In the genomic region with DNA sequence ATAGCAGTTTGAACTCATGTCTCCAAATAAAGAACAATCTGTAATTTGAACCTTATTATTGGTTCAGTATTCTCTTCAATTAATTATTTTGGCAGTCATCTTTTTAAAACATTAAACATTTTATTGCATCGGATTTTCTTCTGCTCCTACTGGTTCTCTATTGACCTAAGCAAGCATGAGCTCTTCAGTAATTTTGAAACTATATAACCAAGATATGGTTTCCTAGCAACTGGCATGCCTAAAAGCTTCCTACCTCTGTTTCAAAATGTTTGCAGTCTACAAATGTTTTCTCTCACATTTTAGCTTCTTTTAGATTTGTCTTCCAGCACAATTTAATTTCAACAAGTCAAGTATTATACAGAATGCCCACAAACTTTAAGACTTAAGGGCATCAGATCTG, we compare ENCODE assay signal across 23 cellular contexts.
"Had no signal": no experiment of that assay in that cellular context is flagged by ENCODE, and none has a peak within 500 bp of the region (broad histone marks: within the 10 kb centered on the region; RNA-seq: fewer than 3 reads in every experiment).

No MANE protein-coding gene starts in this region.

- ATAC-seq: activated T-helper 17 cell treated with anti-CD3 and anti-CD28 coated beads, Interleukin-2, amount 50 U/mL, for 72 hours; PC-3; T-helper 17 cell had no signal

- DNase-seq: activated CD4-positive, alpha-beta memory T cell treated with anti-CD3 and anti-CD28 coated beads, Interleukin-2, amount 10 ng/mL, durations not matched to agents 7 days and 5 days; activated CD4-positive, alpha-beta T cell treated with anti-CD3 and anti-CD28 coated beads, Interleukin-2, amount 10 ng/mL, durations not matched to agents 7 days and 5 days; activated CD4-positive, CD25-positive, alpha-beta regulatory T cell; activated gamma-delta T cell; activated naive CD4-positive, alpha-beta T cell treated with anti-CD3 and anti-CD28 coated beads for 36 hours; activated T-cell treated with anti-CD3 and anti-CD28 coated beads for 4 hours; activated T-cell treated with anti-CD3 and anti-CD28 coated beads, Interleukin-2, amount 50 U/mL, for 48 hours; anterior cingulate cortex; Kasumi-1; KBM-7; NCI-H1048; NCI-H146; NCI-H187 treated with DMSO at 0.1 percent for 48 hours; NCI-H2081 treated with DMSO at 0.1 percent for 48 hours; NCI-H2171 treated with DMSO at 0.1 percent for 48 hours; NCI-H226; NCI-H526 treated with DMSO at 0.1 percent for 48 hours; NCI-H82; PC-3; SHP77; T-helper 17 cell; T-helper 9 cell had no signal
